ENCODE assay signal across 8 cellular contexts in genomic region chr2:94874277-94874997, GRCh38. TPM values are rescaled to one million over a fixed set of nuclear protein-coding genes. Genes with fewer than 3 reads are reported as not detected.
DNase-seq lines count a peak whose midpoint lies in the region; ATAC-seq and TF ChIP-seq lines count a peak whose summit lies in the region.

No MANE protein-coding gene starts in this region.

- H3K9ac ChIP-seq in SU-DHL-6 (ENCODE audit: low read length), result no peak overlapping the region

- no peaks in the 10 kb centered on the region for H3K36me3 ChIP-seq in SU-DHL-6 (ENCODE audit: low read length)

- no peaks in the 10 kb centered on the region for H3K4me1 Mint-ChIP-seq in activated naive CD8-positive, alpha-beta T cell treated with anti-CD3 and anti-CD28 coated beads, Interleukin-2, amount 50 U/mL, for 24 hours

- TF ChIP-seq CTCF in SU-DHL-6 (IDR thresholded peaks at IDR 0.05; ENCODE audit: insufficient read depth, low read length, poor library complexity, severe bottlenecking), result peak; percentile 99

- no peaks in the 10 kb centered on the region for H4K20me1 ChIP-seq in SU-DHL-6 (ENCODE audit: low read depth, low read length)

- no peaks in the 10 kb centered on the region for H3K9me3 Mint-ChIP-seq in activated naive CD8-positive, alpha-beta T cell treated with anti-CD3 and anti-CD28 coated beads, Interleukin-2, amount 50 U/mL, for 24 hours

- H3K27ac ChIP-seq in SU-DHL-6 (ENCODE audit: low read depth, low read length), result no peak overlapping the region

- no peaks in the 10 kb centered on the region for H3K9me3 ChIP-seq in SU-DHL-6 (ENCODE audit: insufficient read depth, low read length)

- no peak overlapping the region for H3K4me3 Mint-ChIP-seq in activated naive CD8-positive, alpha-beta T cell treated with anti-CD3 and anti-CD28 coated beads, Interleukin-2, amount 50 U/mL, for 24 hours

- no peaks in the 10 kb centered on the region for H3K27me3 ChIP-seq in SU-DHL-6 (ENCODE audit: low read length)

- H3K36me3 Mint-ChIP-seq in activated naive CD8-positive, alpha-beta T cell treated with anti-CD3 and anti-CD28 coated beads, Interleukin-2, amount 50 U/mL, for 24 hours (ENCODE audit: low read depth), result no peaks in the 10 kb centered on the region

- peaks cover 2% of the 10 kb centered on the region for H3K27me3 Mint-ChIP-seq in activated naive CD8-positive, alpha-beta T cell treated with anti-CD3 and anti-CD28 coated beads, Interleukin-2, amount 50 U/mL, for 24 hours

- H3K4me3 ChIP-seq in SU-DHL-6 (ENCODE audit: insufficient read depth, low read length, poor library complexity, severe bottlenecking), result no peak overlapping the region

- H3K9me2 ChIP-seq in SU-DHL-6 (replicated peaks; ENCODE audit: insufficient read depth, low read length), result no peaks in the 10 kb centered on the region

- in situ Hi-C loops in G401 (cut with HindIII; ENCODE audit: low sequenced_read_pairs), result no loop called here

- no peaks in the 10 kb centered on the region for H3K79me2 ChIP-seq in SU-DHL-6 (ENCODE audit: insufficient read depth, low read length)

- no peaks in the 10 kb centered on the region for H3F3A ChIP-seq in SU-DHL-6 (ENCODE audit: insufficient read depth)

- no peak overlapping the region for H3K4me2 ChIP-seq in SU-DHL-6 (ENCODE audit: low read depth, low read length, poor library complexity, severe bottlenecking)

- H3K27ac Mint-ChIP-seq in activated naive CD8-positive, alpha-beta T cell treated with anti-CD3 and anti-CD28 coated beads, Interleukin-2, amount 50 U/mL, for 24 hours, result no peak overlapping the region

- DNase-seq in G401 (ENCODE audit: low spot score) (peak; percentile 1), HUDEP-2 (lab: John Stamatoyannopoulos, UW; ENCODE audit: unreplicated experiment in 76 of 76) (peak in 61 of 76 experiments; percentile 2 to 79 (median 47)), inferior parietal cortex (ENCODE audit: extremely low spot score) (peak; percentile 28), NCI-H1048 (lab: John Stamatoyannopoulos, UW) (no peak)
- peak; percentile 76 for DNase-seq in activated naive CD8-positive, alpha-beta T cell treated with anti-CD3 and anti-CD28 coated beads, Interleukin-2, amount 50 U/mL, for 24 hours
- peak; percentile 47 to 56 (median 53) for DNase-seq in stimulated activated CD4-positive, alpha-beta T cell treated with anti-CD3 and anti-CD28 coated beads, TNF-alpha, amount 100 ng/mL, for 48 hours (ENCODE audit: low read depth in 3 of 3)

- ATAC-seq in GM21515 (IDR thresholded peaks at IDR 0.05; ENCODE audit: unreplicated experiment), result peak; percentile 88
- peak; percentile 70 for ATAC-seq in activated naive CD8-positive, alpha-beta T cell treated with anti-CD3 and anti-CD28 coated beads, Interleukin-2, amount 50 U/mL, for 24 hours

- no peak overlapping the region for H2AFZ ChIP-seq in SU-DHL-6 (ENCODE audit: low read depth, low read length, severe bottlenecking)

RNA-seq across cellular contexts. Expression of gene TEKT4, which starts 3.2 kb away (rescaled TPM):
- total RNA-seq in G401 (2014; rRNA removed; shearing (Covaris generic)), result not detected in 2 replicates
